ENCODE assay signal across 26 cellular contexts in the genomic region with DNA sequence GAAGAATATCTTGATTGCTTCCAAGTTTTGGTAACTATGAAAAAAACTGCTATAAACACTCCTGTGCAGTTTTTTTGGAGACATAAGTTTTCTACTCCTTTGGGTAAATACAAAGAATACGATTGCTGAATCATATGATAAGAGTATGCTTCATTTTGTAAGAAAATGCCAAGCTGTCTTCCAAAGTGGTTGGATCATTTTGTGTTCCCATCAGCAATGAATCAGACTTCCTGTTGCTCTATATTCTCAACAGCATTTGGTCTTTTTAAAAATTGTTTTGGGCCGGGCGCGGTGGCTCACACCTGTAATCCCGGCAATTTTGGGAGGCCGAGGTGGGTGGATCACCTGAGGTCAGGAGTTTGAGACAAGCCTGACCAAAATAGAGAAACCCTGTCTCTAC. TPM values are rescaled to one million over a fixed set of nuclear protein-coding genes. Genes with fewer than 3 reads are reported as not detected.
DNase-seq lines count a peak whose midpoint lies in the region; ATAC-seq and TF ChIP-seq lines count a peak whose summit lies in the region.
"Had no signal": no experiment of that assay in that cellular context is flagged by ENCODE, and none has a peak within 500 bp of the region (broad histone marks: within the 10 kb centered on the region; RNA-seq: fewer than 3 reads in every experiment).

No MANE protein-coding gene starts in this region.

- TF ChIP-seq POLR2A in ovary (IDR thresholded peaks at IDR 0.05), result no peak

- POLR2A ChIA-PET in RWPE1 (lab: Yijun Ruan, JAX; ENCODE audit: low non-redundant PET), result no interaction called here
- POLR2A ChIA-PET in CD4-positive, alpha-beta memory T cell (lab: Charles Lee; ENCODE audit: partially characterized antibody), result no interaction called here

- H3K4me3 Mint-ChIP-seq in CD4-positive, alpha-beta memory T cell, result no peak overlapping the region
- H3K4me3 Mint-ChIP-seq: activated CD4-positive, alpha-beta T cell treated with anti-CD3 and anti-CD28 coated beads for 36 hours; CD4-positive, CD25-positive, alpha-beta regulatory T cell; central memory CD8-positive, alpha-beta T cell; natural killer cell; stimulated activated naive B cell treated with anti-CD40 and anti-IgM and Interleukin-4, amounts not matched to agents 10 μg/mL and 1 μg/mL and 100 μg/mL, for 72 hours had no signal

- H3K36me3 ChIP-seq in CD4-positive, alpha-beta memory T cell (ENCODE audit: insufficient read depth, low read length), result no peaks in the 10 kb centered on the region
- H3K36me3 ChIP-seq in ovary, result no peaks in the 10 kb centered on the region
- H3K36me3 ChIP-seq: right atrium auricular region, SJCRH30, thoracic aorta, uterus had no signal

- DNase-seq in ELR (ENCODE audit: low read depth) (peak; percentile 36), RWPE1 (ENCODE audit: low spot score) (no peak), dermis blood vessel endothelial cell (peak; percentile 38), omental fat pad (ENCODE audit: low spot score) (no peak), ovary (no peak)
- DNase-seq in CD4-positive, alpha-beta memory T cell, result no peak
- DNase-seq: activated CD4-positive, alpha-beta T cell treated with anti-CD3 and anti-CD28 coated beads for 36 hours; activated CD8-positive, alpha-beta memory T cell treated with anti-CD3 and anti-CD28 coated beads for 24 hours; activated gamma-delta T cell; activated T-cell treated with anti-CD3 and anti-CD28 coated beads, Interleukin-2, amount 50 U/mL, for 1 hour; CD4-positive, CD25-positive, alpha-beta regulatory T cell; KG1; MV-4-11; natural killer cell; NCI-H526 treated with DMSO at 0.1 percent for 48 hours; SJCRH30; stimulated activated CD4-positive, alpha-beta T cell treated with anti-CD3 and anti-CD28 coated beads, Interleukin-12 subunit alpha, Interleukin-12 subunit beta, amount 100 ng/mL, for 4 hours; stimulated activated CD4-positive, alpha-beta T cell treated with anti-CD3 and anti-CD28 coated beads, Interleukin-4, amount 100 ng/mL, for 24 hours; stimulated activated naive B cell treated with anti-CD40 and anti-IgM and Interleukin-4, amounts not matched to agents 10 μg/mL and 1 μg/mL and 100 μg/mL, for 72 hours; T-helper 1 cell; uterus had no signal

- peak; percentile 84 for ATAC-seq in omental fat pad (ENCODE audit: low FRiP score)
- ATAC-seq in GM18868 (IDR thresholded peaks at IDR 0.05; ENCODE audit: unreplicated experiment), result no peak
- ATAC-seq: activated CD4-positive, alpha-beta T cell treated with anti-CD3 and anti-CD28 coated beads for 36 hours; natural killer cell; Panc1; stimulated activated naive B cell treated with anti-CD40 and anti-IgM and Interleukin-4, amounts not matched to agents 10 μg/mL and 1 μg/mL and 100 μg/mL, for 72 hours had no signal

- CTCF ChIA-PET in RWPE1 (lab: Yijun Ruan, JAX), result no interaction called here
- CTCF ChIA-PET in CD4-positive, alpha-beta memory T cell (lab: Charles Lee; ENCODE audit: partially characterized antibody), result no interaction called here

- no peak overlapping the region for H3K4me3 ChIP-seq in CD4-positive, alpha-beta memory T cell (ENCODE audit: low read length in 2 of 2)
- no peak overlapping the region for H3K4me3 ChIP-seq in ovary
- H3K4me3 ChIP-seq: right atrium auricular region, SJCRH30, thoracic aorta, uterus had no signal

- TF ChIP-seq EP300 in ovary (IDR thresholded peaks at IDR 0.05), result no peak

- H3K27ac ChIP-seq in RWPE1, result peak overlapping the region; percentile 30; the same call in 1 of the 2 replicates
- no peak overlapping the region for H3K27ac ChIP-seq in CD4-positive, alpha-beta memory T cell (ENCODE audit: low read depth, low read length)
- H3K27ac ChIP-seq in ovary, result no peak overlapping the region
- H3K27ac ChIP-seq: right atrium auricular region, SJCRH30, thoracic aorta, uterus had no signal

- TF ChIP-seq CTCF in RWPE1 (conservative IDR thresholded peaks at IDR 0.05; ENCODE audit: low read depth) (no peak), omental fat pad (IDR thresholded peaks at IDR 0.05) (no peak), ovary (IDR thresholded peaks at IDR 0.05) (no peak)

- no peaks in the 10 kb centered on the region for H3K4me1 ChIP-seq in CD4-positive, alpha-beta memory T cell (ENCODE audit: insufficient read depth, low read length)
- H3K4me1 ChIP-seq in ovary (ENCODE audit: insufficient read depth), result peaks cover 2% of the 10 kb centered on the region
- H3K4me1 ChIP-seq: SJCRH30 had no signal

- intact Hi-C loops in CD4-positive, alpha-beta memory T cell (cut with micrococcal nuclease), result no loop called here
- intact Hi-C loops in ovary (cut with DNase I), result no loop called here

- no peaks in the 10 kb centered on the region for H3K27me3 Mint-ChIP-seq in CD4-positive, alpha-beta memory T cell
- H3K27me3 Mint-ChIP-seq: activated CD4-positive, alpha-beta T cell treated with anti-CD3 and anti-CD28 coated beads for 36 hours; CD4-positive, CD25-positive, alpha-beta regulatory T cell; central memory CD8-positive, alpha-beta T cell; stimulated activated naive B cell treated with anti-CD40 and anti-IgM and Interleukin-4, amounts not matched to agents 10 μg/mL and 1 μg/mL and 100 μg/mL, for 72 hours had no signal

- no peak overlapping the region for H3K27ac Mint-ChIP-seq in CD4-positive, alpha-beta memory T cell
- H3K27ac Mint-ChIP-seq: activated CD4-positive, alpha-beta T cell treated with anti-CD3 and anti-CD28 coated beads for 36 hours; natural killer cell; stimulated activated naive B cell treated with anti-CD40 and anti-IgM and Interleukin-4, amounts not matched to agents 10 μg/mL and 1 μg/mL and 100 μg/mL, for 72 hours had no signal

- H3K9me3 Mint-ChIP-seq in CD4-positive, alpha-beta memory T cell, result peaks cover 2 to 23% (median 21%) of the 10 kb centered on the region in 8 donors

- no peaks in the 10 kb centered on the region for H3K27me3 ChIP-seq in CD4-positive, alpha-beta memory T cell (ENCODE audit: insufficient read depth, low read length)
- H3K27me3 ChIP-seq in ovary, result no peaks in the 10 kb centered on the region
- H3K27me3 ChIP-seq: right atrium auricular region, SJCRH30, uterus had no signal

- H3K4me1 Mint-ChIP-seq in CD4-positive, alpha-beta memory T cell, result peaks cover 5 to 19% (median 8%) of the 10 kb centered on the region in 4 donors

- peaks cover 18 to 38% of the 10 kb centered on the region in 2 donors for H3K36me3 Mint-ChIP-seq in CD4-positive, alpha-beta memory T cell

- 71 to 86% (median 85%) methylated on average over 6 of the region's 6 CpGs for WGBS in ovary, 3 donors

- no peaks in the 10 kb centered on the region for H3K9me3 ChIP-seq in CD4-positive, alpha-beta memory T cell (ENCODE audit: control insufficient read depth in 1 of 2, low read length in 2 of 2)
- H3K9me3 ChIP-seq in ovary, result no peaks in the 10 kb centered on the region
- H3K9me3 ChIP-seq: uterus had no signal

RNA-seq across cellular contexts. Expression of a gene that starts 14.5 kb away (rescaled TPM):
- total RNA-seq in dermis blood vessel endothelial cell (35.4 and 49.2 TPM in 2 replicates), omental fat pad (10 to 100 TPM; 17.0 to 49.4 (median 41.6) TPM), ovary (10 to 100 TPM; 19.8 to 40.3 (median 30.2) TPM)
- 10 to 100 TPM; 23.5 to 27.4 TPM for total RNA-seq in CD4-positive, alpha-beta memory T cell
- polyA plus RNA-seq in CD4-positive, alpha-beta memory T cell, result 10 to 100 TPM; 23.4 to 40.5 TPM
- 10 to 100 TPM; 24.5 to 44.1 TPM for polyA plus RNA-seq in ovary

RNA-seq across cellular contexts. Expression of a gene that starts 14.7 kb away (rescaled TPM):
- total RNA-seq in dermis blood vessel endothelial cell (29.6 and 34.0 TPM in 2 replicates), omental fat pad (10 to 100 TPM; 19.8 to 26.4 (median 21.1) TPM), ovary (10 to 100 TPM; 11.3 to 22.7 (median 19.7) TPM)
- total RNA-seq in CD4-positive, alpha-beta memory T cell, result 10 to 100 TPM; 37.6 to 44.4 TPM
- 10 to 100 TPM; 36.8 to 43.6 TPM for polyA plus RNA-seq in CD4-positive, alpha-beta memory T cell
- polyA plus RNA-seq in ovary, result 10 to 100 TPM; 13.4 to 15.1 TPM

Comparison
In these comparisons a context has a peak if more than half of its experiments do, and no peak if none do; other contexts are left out.
1. DNase-seq: peak in ELR (single experiment) and dermis blood vessel endothelial cell (single experiment); none in RWPE1 (single experiment), omental fat pad (single experiment), CD4-positive, alpha-beta memory T cell (0 of 5) and ovary (0 of 5).